In genomic region chr4:94290245-94290644, GRCh38 we compare ENCODE assay signal across 28 cellular contexts. TPM values are rescaled to one million over a fixed set of nuclear protein-coding genes. Genes with fewer than 3 reads are reported as not detected.
A peak's percentile ranks its signal among the peaks of the same experiment; 100 is the strongest.
DNase-seq lines count a peak whose midpoint lies in the region; ATAC-seq and TF ChIP-seq lines count a peak whose summit lies in the region.
"Had no signal": no experiment of that assay in that cellular context is flagged by ENCODE, and none has a peak within 500 bp of the region (broad histone marks: within the 10 kb centered on the region; RNA-seq: fewer than 3 reads in every experiment).

No MANE protein-coding gene starts in this region.

- H3K4me1 Mint-ChIP-seq in activated CD8-positive, alpha-beta memory T cell treated with anti-CD3 and anti-CD28 coated beads, Interleukin-2, amount 10 ng/mL, durations not matched to agents 7 days and 5 days, result peaks cover 2% of the 10 kb centered on the region
- peaks cover 3% of the 10 kb centered on the region for H3K4me1 Mint-ChIP-seq in activated T-helper 2 cell treated with anti-CD3 and anti-CD28 coated beads, Interferon-gamma antibody, Interleukin-2, Interleukin-4, amounts not matched to agents 10 μg/mL and 5 μg/mL and 100 μg/mL, durations not matched to agents 14 hours and 24 hours and 36 hours (ENCODE audit: low read depth)
- H3K4me1 Mint-ChIP-seq in glutamatergic neuron (ENCODE audit: low read depth, unreplicated experiment), result peaks cover 2% of the 10 kb centered on the region
- H3K4me1 Mint-ChIP-seq: activated B cell treated with CpG ODN at 0.5 μM for 24 hours; activated CD4-positive, alpha-beta memory T cell treated with anti-CD3 and anti-CD28 coated beads, Interleukin-2, amount 10 ng/mL, durations not matched to agents 7 days and 5 days had no signal

- no peak for ATAC-seq in activated CD8-positive, alpha-beta memory T cell treated with anti-CD3 and anti-CD28 coated beads, Interleukin-2, amount 10 ng/mL, durations not matched to agents 7 days and 5 days
- ATAC-seq in GM21723 (IDR thresholded peaks at IDR 0.05; ENCODE audit: unreplicated experiment), result no peak
- ATAC-seq in GM21423 (IDR thresholded peaks at IDR 0.05; ENCODE audit: unreplicated experiment), result no peak
- ATAC-seq: mucosa of descending colon had no signal

- DNase-seq in activated CD8-positive, alpha-beta memory T cell treated with anti-CD3 and anti-CD28 coated beads, Interleukin-2, amount 10 ng/mL, durations not matched to agents 7 days and 5 days, result no peak
- no peak for DNase-seq in activated CD8-positive, alpha-beta memory T cell treated with anti-CD3 and anti-CD28 coated beads for 24 hours
- DNase-seq in activated T-helper 2 cell treated with anti-CD3 and anti-CD28 coated beads, Interferon-gamma antibody, Interleukin-2, Interleukin-4, amounts not matched to agents 10 μg/mL and 5 μg/mL and 100 μg/mL, durations not matched to agents 14 hours and 24 hours and 36 hours (ENCODE audit: low spot score), result no peak
- DNase-seq in glutamatergic neuron (no peak), GM20000 (ENCODE audit: low spot score) (no peak)
- no peak for DNase-seq in activated naive CD4-positive, alpha-beta T cell treated with anti-CD3 and anti-CD28 coated beads, Interleukin-2, amount 50 U/mL, for 16 hours
- DNase-seq: activated B cell treated with CpG ODN at 0.5 μM for 24 hours; activated CD4-positive, alpha-beta memory T cell treated with anti-CD3 and anti-CD28 coated beads, Interleukin-2, amount 10 ng/mL, durations not matched to agents 7 days and 5 days; activated naive CD4-positive, alpha-beta T cell treated with Interleukin-2 at 50 U/mL for 16 hours; amygdala; caudate nucleus; COR-L47; GOT3; hypothalamus; islet precursor cell; mucosa of descending colon; NCI-H1436 treated with DMSO at 0.1 percent for 48 hours; NCI-H510A treated with DMSO at 0.1 percent for 48 hours; NK-92 treated with Interleukin-12 subunit alpha and Interleukin-12 subunit beta, amount 100 ng/mL, for 24 hours; stimulated activated CD4-positive, alpha-beta T cell treated with anti-CD3 and anti-CD28 coated beads, Interleukin-2, amount 100 ng/mL, for 48 hours; stimulated activated naive CD4-positive, alpha-beta T cell treated with Interleukin-2 at 50 U/mL for 16 hours; T-helper 9 cell had no signal

- H3K27me3 Mint-ChIP-seq in activated CD8-positive, alpha-beta memory T cell treated with anti-CD3 and anti-CD28 coated beads, Interleukin-2, amount 10 ng/mL, durations not matched to agents 7 days and 5 days, result no peaks in the 10 kb centered on the region
- H3K27me3 Mint-ChIP-seq in activated T-helper 2 cell treated with anti-CD3 and anti-CD28 coated beads, Interferon-gamma antibody, Interleukin-2, Interleukin-4, amounts not matched to agents 10 μg/mL and 5 μg/mL and 100 μg/mL, durations not matched to agents 14 hours and 24 hours and 36 hours (ENCODE audit: low read depth), result no peaks in the 10 kb centered on the region
- peaks cover 2% of the 10 kb centered on the region for H3K27me3 Mint-ChIP-seq in glutamatergic neuron (ENCODE audit: unreplicated experiment)
- H3K27me3 Mint-ChIP-seq: activated B cell treated with CpG ODN at 0.5 μM for 24 hours; activated CD4-positive, alpha-beta memory T cell treated with anti-CD3 and anti-CD28 coated beads, Interleukin-2, amount 10 ng/mL, durations not matched to agents 7 days and 5 days had no signal

- peaks cover 31% of the 10 kb centered on the region for H3K36me3 Mint-ChIP-seq in activated CD8-positive, alpha-beta memory T cell treated with anti-CD3 and anti-CD28 coated beads, Interleukin-2, amount 10 ng/mL, durations not matched to agents 7 days and 5 days
- H3K36me3 Mint-ChIP-seq in activated T-helper 2 cell treated with anti-CD3 and anti-CD28 coated beads, Interferon-gamma antibody, Interleukin-2, Interleukin-4, amounts not matched to agents 10 μg/mL and 5 μg/mL and 100 μg/mL, durations not matched to agents 14 hours and 24 hours and 36 hours (ENCODE audit: low read depth), result peaks cover 36% of the 10 kb centered on the region
- H3K36me3 Mint-ChIP-seq in glutamatergic neuron (ENCODE audit: unreplicated experiment), result no peaks in the 10 kb centered on the region

- H3K27ac Mint-ChIP-seq in activated CD8-positive, alpha-beta memory T cell treated with anti-CD3 and anti-CD28 coated beads, Interleukin-2, amount 10 ng/mL, durations not matched to agents 7 days and 5 days, result peak overlapping the region; percentile 16
- H3K27ac Mint-ChIP-seq in activated T-helper 2 cell treated with anti-CD3 and anti-CD28 coated beads, Interferon-gamma antibody, Interleukin-2, Interleukin-4, amounts not matched to agents 10 μg/mL and 5 μg/mL and 100 μg/mL, durations not matched to agents 14 hours and 24 hours and 36 hours, result peak overlapping the region; percentile 13
- no peak overlapping the region for H3K27ac Mint-ChIP-seq in glutamatergic neuron (ENCODE audit: unreplicated experiment)
- H3K27ac Mint-ChIP-seq: activated B cell treated with CpG ODN at 0.5 μM for 24 hours; activated CD4-positive, alpha-beta memory T cell treated with anti-CD3 and anti-CD28 coated beads, Interleukin-2, amount 10 ng/mL, durations not matched to agents 7 days and 5 days had no signal

- H3K9me3 Mint-ChIP-seq in activated CD8-positive, alpha-beta memory T cell treated with anti-CD3 and anti-CD28 coated beads, Interleukin-2, amount 10 ng/mL, durations not matched to agents 7 days and 5 days (ENCODE audit: low read depth), result no peaks in the 10 kb centered on the region
- H3K9me3 Mint-ChIP-seq in activated T-helper 2 cell treated with anti-CD3 and anti-CD28 coated beads, Interferon-gamma antibody, Interleukin-2, Interleukin-4, amounts not matched to agents 10 μg/mL and 5 μg/mL and 100 μg/mL, durations not matched to agents 14 hours and 24 hours and 36 hours, result no peaks in the 10 kb centered on the region
- H3K9me3 Mint-ChIP-seq in glutamatergic neuron (ENCODE audit: unreplicated experiment), result no peaks in the 10 kb centered on the region
- H3K9me3 Mint-ChIP-seq: activated B cell treated with CpG ODN at 0.5 μM for 24 hours; activated CD4-positive, alpha-beta memory T cell treated with anti-CD3 and anti-CD28 coated beads, Interleukin-2, amount 10 ng/mL, durations not matched to agents 7 days and 5 days had no signal

- intact Hi-C loops in activated T-helper 2 cell treated with anti-CD3 and anti-CD28 coated beads, Interferon-gamma antibody, Interleukin-2, Interleukin-4, amounts not matched to agents 10 μg/mL and 5 μg/mL and 100 μg/mL, durations not matched to agents 14 hours and 24 hours and 36 hours (cut with micrococcal nuclease), result no loop called here

- peak; percentile 56 for TF ChIP-seq CTCF in glutamatergic neuron (IDR thresholded peaks at IDR 0.05; ENCODE audit: partially characterized antibody, unreplicated experiment)
- TF ChIP-seq CTCF in GM20000 (IDR thresholded peaks at IDR 0.05; ENCODE audit: extremely low read depth, missing control alignments), result no peak

- H3K4me3 Mint-ChIP-seq in activated CD8-positive, alpha-beta memory T cell treated with anti-CD3 and anti-CD28 coated beads, Interleukin-2, amount 10 ng/mL, durations not matched to agents 7 days and 5 days, result no peak overlapping the region
- H3K4me3 Mint-ChIP-seq in activated T-helper 2 cell treated with anti-CD3 and anti-CD28 coated beads, Interferon-gamma antibody, Interleukin-2, Interleukin-4, amounts not matched to agents 10 μg/mL and 5 μg/mL and 100 μg/mL, durations not matched to agents 14 hours and 24 hours and 36 hours (ENCODE audit: low read depth), result no peak overlapping the region
- H3K4me3 Mint-ChIP-seq in glutamatergic neuron (ENCODE audit: unreplicated experiment), result no peak overlapping the region
- H3K4me3 Mint-ChIP-seq: activated B cell treated with CpG ODN at 0.5 μM for 24 hours; activated CD4-positive, alpha-beta memory T cell treated with anti-CD3 and anti-CD28 coated beads, Interleukin-2, amount 10 ng/mL, durations not matched to agents 7 days and 5 days had no signal

- CTCF ChIA-PET in activated CD8-positive, alpha-beta memory T cell treated with anti-CD3 and anti-CD28 coated beads, Interleukin-2, amount 10 ng/mL, durations not matched to agents 7 days and 5 days (lab: Charles Lee), result no interaction called here

RNA-seq across cellular contexts. Expression of gene HPGDS, which starts 52.4 kb away (rescaled TPM):
- under 1 TPM; 0.41 to 0.66 TPM for total RNA-seq in activated CD8-positive, alpha-beta memory T cell treated with anti-CD3 and anti-CD28 coated beads, Interleukin-2, amount 10 ng/mL, durations not matched to agents 7 days and 5 days
- total RNA-seq in activated T-helper 2 cell treated with anti-CD3 and anti-CD28 coated beads, Interferon-gamma antibody, Interleukin-2, Interleukin-4, amounts not matched to agents 10 μg/mL and 5 μg/mL and 100 μg/mL, durations not matched to agents 14 hours and 24 hours and 36 hours, result 0.23 and 0.37 TPM in 2 replicates
- not detected for total RNA-seq in glutamatergic neuron (ENCODE audit: unreplicated experiment)
- total RNA-seq: A673, activated B cell treated with CpG ODN at 0.5 μM for 24 hours, Daoy, epithelial cell of proximal tubule, MCF 10A had no signal
